Comparison of ENCODE assay signal across 8 cellular contexts in the genomic region with DNA sequence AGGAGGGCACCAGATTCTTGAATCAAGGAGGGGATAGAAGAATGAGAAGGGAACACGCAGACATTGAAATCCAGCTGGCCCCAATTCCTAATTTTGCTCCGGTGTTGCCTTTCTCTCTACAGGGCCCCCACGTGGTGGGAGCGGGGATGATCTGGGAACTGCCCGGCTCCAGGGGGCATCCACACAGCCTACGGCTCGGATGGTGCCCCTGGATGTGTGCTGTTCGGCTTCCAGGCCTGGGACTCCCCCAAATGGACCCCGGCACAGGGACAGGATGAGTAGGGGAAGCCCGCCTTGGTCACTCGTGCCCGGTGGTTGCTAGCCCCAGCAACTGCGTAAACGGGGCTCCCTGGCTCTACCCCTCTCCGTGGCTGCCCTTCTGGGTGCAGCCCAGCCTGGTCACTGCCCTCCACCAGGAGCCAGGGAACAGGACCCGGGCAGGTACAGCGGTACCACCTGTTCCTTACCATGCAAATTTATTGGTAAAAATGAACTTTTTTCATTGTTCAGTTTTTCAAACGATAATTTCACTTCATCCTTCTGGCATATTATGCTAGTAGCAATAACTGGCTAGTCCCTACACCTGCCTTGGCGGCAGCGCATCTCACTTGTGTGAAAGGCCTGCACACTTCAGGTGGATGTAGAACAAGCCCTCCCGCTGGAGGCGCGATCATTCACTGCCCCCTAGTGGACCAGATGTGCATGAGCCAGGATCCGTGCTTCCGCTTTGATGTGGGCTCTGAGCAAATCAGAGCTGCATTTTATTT.
DNase-seq lines count a peak whose midpoint lies in the region; ATAC-seq and TF ChIP-seq lines count a peak whose summit lies in the region.

No MANE protein-coding gene starts in this region.

- peak overlapping the region; percentile 1 for H3K27ac Mint-ChIP-seq in activated naive CD8-positive, alpha-beta T cell

- H3K9me3 Mint-ChIP-seq in activated naive CD8-positive, alpha-beta T cell (ENCODE audit: low read depth) = no peaks in the 10 kb centered on the region

- no peaks in the 10 kb centered on the region for H3K36me3 Mint-ChIP-seq in activated naive CD8-positive, alpha-beta T cell

- ATAC-seq in HG02588 (IDR thresholded peaks at IDR 0.05; ENCODE audit: unreplicated experiment) (peak; percentile 88), Right ventricle myocardium superior (ENCODE audit: poor library complexity) (peak; percentile 91)

- H3K4me3 Mint-ChIP-seq in activated naive CD8-positive, alpha-beta T cell = peak overlapping the region; percentile 24

- peak; percentile 93 for TF ChIP-seq CTCF in GM12874 (IDR thresholded peaks at IDR 0.05; ENCODE audit: insufficient read depth, low read depth, low read length)

- H3K4me1 Mint-ChIP-seq in activated naive CD8-positive, alpha-beta T cell (ENCODE audit: low read depth) = peaks cover 52% of the 10 kb centered on the region

- H3K27me3 Mint-ChIP-seq in activated naive CD8-positive, alpha-beta T cell = peaks cover 3% of the 10 kb centered on the region

- intact Hi-C loops in Right ventricle myocardium superior (cut with DNase I) = loop anchor here (10.0 kb wide), 1 partner anchor 179 kb away; no protein-coding TSS in a partner anchor

- DNase-seq in NCI-H1092 treated with DMSO at 0.1 percent for 48 hours (lab: John Stamatoyannopoulos, UW) (peak; percentile 57), SW480 (ENCODE audit: low spot score) (peak; percentile 86), Right ventricle myocardium superior (peak; percentile 85), pulmonary artery endothelial cell (ENCODE audit: low read depth, low spot score) (peak; percentile 30), cortex of kidney (lab: John Stamatoyannopoulos, UW) (no peak)
